In the genomic region with DNA sequence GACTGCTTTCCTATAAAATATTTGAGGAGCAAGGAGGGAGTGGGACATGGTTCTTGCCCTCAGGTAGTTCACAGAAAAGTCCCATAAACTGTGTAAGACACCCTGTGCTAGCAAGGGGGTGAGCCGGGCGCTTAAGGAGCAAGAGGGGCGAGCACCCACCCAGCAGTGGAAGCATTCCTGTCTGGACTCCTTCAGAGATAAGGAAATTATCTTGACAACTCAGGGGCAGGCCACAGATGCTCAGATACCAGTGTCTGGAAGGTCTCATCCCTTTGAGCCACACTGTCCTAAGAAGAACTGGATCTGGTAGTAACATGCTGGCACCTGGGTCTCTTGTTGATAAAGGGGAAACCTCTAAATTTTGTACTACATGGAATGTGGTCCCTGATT, we compare ENCODE assay signal across 14 cellular contexts. TPM values are rescaled to one million over a fixed set of nuclear protein-coding genes. Genes with fewer than 3 reads are reported as not detected.
DNase-seq lines count a peak whose midpoint lies in the region; ATAC-seq, FAIRE-seq and TF ChIP-seq lines count a peak whose summit lies in the region.
"Had no signal": no experiment of that assay in that cellular context is flagged by ENCODE, and none has a peak within 500 bp of the region (broad histone marks: within the 10 kb centered on the region; RNA-seq: fewer than 3 reads in every experiment).

No MANE protein-coding gene starts in this region.

- H3K36me3 Mint-ChIP-seq in activated T-cell treated with anti-CD3 and anti-CD28 coated beads, Interleukin-2, amount 50 U/mL, for 72 hours (ENCODE audit: insufficient read depth in 2 of 2): peaks cover 8 to 28% of the 10 kb centered on the region in 2 donors
- peaks cover 33% of the 10 kb centered on the region for H3K36me3 Mint-ChIP-seq in activated T-cell treated with anti-CD3 and anti-CD28 coated beads, Interleukin-2, amount 50 U/mL, for 4 hours (ENCODE audit: insufficient read depth)
- peaks cover 45% of the 10 kb centered on the region for H3K36me3 Mint-ChIP-seq in type B pancreatic cell

- peak overlapping the region; percentile 37 to 85 for H3K4me3 Mint-ChIP-seq in activated T-cell treated with anti-CD3 and anti-CD28 coated beads, Interleukin-2, amount 50 U/mL, for 72 hours
- H3K4me3 Mint-ChIP-seq in activated T-cell treated with anti-CD3 and anti-CD28 coated beads, Interleukin-2, amount 50 U/mL, for 4 hours: no peak overlapping the region
- H3K4me3 Mint-ChIP-seq in type B pancreatic cell: peak overlapping the region; percentile 36

- peak overlapping the region; percentile 98 for H3K27ac Mint-ChIP-seq in activated T-cell treated with anti-CD3 and anti-CD28 coated beads, Interleukin-2, amount 50 U/mL, for 72 hours
- H3K27ac Mint-ChIP-seq in type B pancreatic cell: peak overlapping the region; percentile 95

- peaks cover 6% of the 10 kb centered on the region for H3K79me1 ChIP-seq in mesendoderm (ENCODE audit: low read length)

- BruUV-seq in K562 (replicated peaks; lab: Mats Ljungman, UMichigan): no TSS peak

- H2BK120ac ChIP-seq in mesendoderm (ENCODE audit: low read depth, low read length): no peak overlapping the region

- H3K4me1 Mint-ChIP-seq in activated T-cell treated with anti-CD3 and anti-CD28 coated beads, Interleukin-2, amount 50 U/mL, for 72 hours (ENCODE audit: low read depth): peaks cover 58% of the 10 kb centered on the region
- H3K4me1 Mint-ChIP-seq in activated T-cell treated with anti-CD3 and anti-CD28 coated beads, Interleukin-2, amount 50 U/mL, for 4 hours (ENCODE audit: low read depth): peaks cover 47% of the 10 kb centered on the region
- H3K4me1 Mint-ChIP-seq in type B pancreatic cell (ENCODE audit: unreplicated experiment): peaks cover 27% of the 10 kb centered on the region

- CTCF ChIA-PET in K562 (lab: Yijun Ruan, JAX; ENCODE audit: low intra/inter-chr PET ratio): no interaction called here

- in situ Hi-C loops in K562 (cut with MboI): no loop called here

- H2BK5ac ChIP-seq in mesendoderm (ENCODE audit: low read length): no peak overlapping the region

- H3K4me1 ChIP-seq in K562 (replicated peaks in 1 of 2; ENCODE audit: control insufficient read depth in 2 of 2, insufficient read depth in 2 of 2, low read length in 2 of 2) (peaks cover 33 to 42% of the 10 kb centered on the region in 2 experiments), mesendoderm (ENCODE audit: control insufficient read depth, low read depth, low read length) (no peaks in the 10 kb centered on the region), BE2C (no peaks in the 10 kb centered on the region)

- H3K9me3 ChIP-seq in K562 (replicated peaks; ENCODE audit: control insufficient read depth, insufficient read depth, low read depth, low read length) (no peaks in the 10 kb centered on the region), BE2C (no peaks in the 10 kb centered on the region)

- TF ChIP-seq EP300 in K562 (IDR thresholded peaks at IDR 0.05; ENCODE audit: low read length): no peak

- H3K9ac ChIP-seq in K562 (ENCODE audit: insufficient read depth in 1 of 2, low read depth in 2 of 2, low read length in 2 of 2) (peak overlapping the region in 1 of 2 experiments; percentile 39; a peak in 2 of 4 replicates), mesendoderm (ENCODE audit: low read length) (no peak overlapping the region)

- H3K23ac ChIP-seq in mesendoderm (ENCODE audit: low read length): no peak overlapping the region

- H3K27me3 ChIP-seq in K562 (ENCODE audit: control insufficient read depth in 2 of 2, insufficient read depth in 2 of 2, low read length in 2 of 2) (no peaks in the 10 kb centered on the region), mesendoderm (ENCODE audit: insufficient read depth, low read length, poor library complexity) (no peaks in the 10 kb centered on the region), BE2C (no peaks in the 10 kb centered on the region)

- intact Hi-C loops in K562 (cut with micrococcal nuclease): loop anchor here (5.0 kb wide), 1 partner anchor 36 kb away; no protein-coding TSS in a partner anchor

- TF ChIP-seq CTCF in K562 (IDR thresholded peaks at IDR 0.05 in 2 of 3, conservative IDR thresholded peaks at IDR 0.05 in 1 of 3; ENCODE audit: insufficient read depth in 2 of 3, low read depth in 1 of 3, low read length in 3 of 3): no peak
- TF ChIP-seq CTCF in type B pancreatic cell (conservative IDR thresholded peaks at IDR 0.05): no peak
- no peak for TF ChIP-seq CTCF in BE2C (IDR thresholded peaks at IDR 0.05; ENCODE audit: low read depth, low read length)

- no peaks in the 10 kb centered on the region for H3K27me3 Mint-ChIP-seq in activated T-cell treated with anti-CD3 and anti-CD28 coated beads, Interleukin-2, amount 50 U/mL, for 72 hours (ENCODE audit: low read depth)
- no peaks in the 10 kb centered on the region for H3K27me3 Mint-ChIP-seq in activated T-cell treated with anti-CD3 and anti-CD28 coated beads, Interleukin-2, amount 50 U/mL, for 4 hours (ENCODE audit: low read depth)
- H3K27me3 Mint-ChIP-seq in type B pancreatic cell: no peaks in the 10 kb centered on the region

- no peaks in the 10 kb centered on the region for H3K9me3 Mint-ChIP-seq in activated T-cell treated with anti-CD3 and anti-CD28 coated beads, Interleukin-2, amount 50 U/mL, for 72 hours
- no peaks in the 10 kb centered on the region for H3K9me3 Mint-ChIP-seq in activated T-cell treated with anti-CD3 and anti-CD28 coated beads, Interleukin-2, amount 50 U/mL, for 4 hours
- H3K9me3 Mint-ChIP-seq in type B pancreatic cell: no peaks in the 10 kb centered on the region

- H3K4ac ChIP-seq in mesendoderm (ENCODE audit: low read depth, low read length): no peak overlapping the region

- peak; percentile 19 for FAIRE-seq in K562 (lab: Jason Lieb, UNC)
- FAIRE-seq: GM18507 had no signal

- H3K9me1 ChIP-seq in K562 (ENCODE audit: control insufficient read depth, insufficient read depth, low read length): peaks cover 11% of the 10 kb centered on the region

- H3K4me3 ChIP-seq in K562: no peak overlapping the region; the same call in 1 of the 2 replicates
- no peak overlapping the region for H3K4me3 ChIP-seq in mesendoderm (ENCODE audit: low read length)
- no peak overlapping the region for H3K4me3 ChIP-seq in BE2C (ENCODE audit: low read depth, low read length)

- H3K56ac ChIP-seq in mesendoderm (ENCODE audit: low read length): no peak overlapping the region

- no peak overlapping the region for H4K5ac ChIP-seq in mesendoderm (ENCODE audit: low read length)

- no peak overlapping the region for H2AK5ac ChIP-seq in mesendoderm (ENCODE audit: low read length)

- no peak overlapping the region for H3K18ac ChIP-seq in mesendoderm (ENCODE audit: low read length)

- no peak overlapping the region for H2AFZ ChIP-seq in K562 (ENCODE audit: low read depth, low read length)

- H4K20me1 ChIP-seq in K562 (replicated peaks; ENCODE audit: control insufficient read depth, insufficient read depth, low read length): peaks cover 34% of the 10 kb centered on the region

- H3K79me2 ChIP-seq in K562 (ENCODE audit: control insufficient read depth, insufficient read depth, low read length) (peaks cover 82% of the 10 kb centered on the region), mesendoderm (ENCODE audit: control insufficient read depth, insufficient read depth, low read length) (peaks cover 80% of the 10 kb centered on the region)

- H3K4me2 ChIP-seq in K562 (ENCODE audit: insufficient read depth, low read length): peak overlapping the region; percentile 60
- no peak overlapping the region for H3K4me2 ChIP-seq in mesendoderm (ENCODE audit: low read length)

- ATAC-seq in activated T-cell treated with anti-CD3 and anti-CD28 coated beads, Interleukin-2, amount 50 U/mL, for 72 hours (replicated peaks in 1 of 2): no peak
- no peak for ATAC-seq in activated T-cell treated with anti-CD3 and anti-CD28 coated beads, Interleukin-2, amount 50 U/mL, for 4 hours
- no peak; the same call in 1 of the 3 replicates for ATAC-seq in K562
- no peak for ATAC-seq in GM21723 (IDR thresholded peaks at IDR 0.05; ENCODE audit: unreplicated experiment)
- no peak for ATAC-seq in HG03469 (IDR thresholded peaks at IDR 0.05; ENCODE audit: unreplicated experiment)

- H3K27ac ChIP-seq in K562 (ENCODE audit: extremely low read depth, low read depth, low read length) (peak overlapping the region; percentile 73), mesendoderm (ENCODE audit: low read depth, low read length) (no peak overlapping the region)

- WGBS in K562 (ENCODE audit: insufficient coverage, low coverage, missing lambda C conversion rate): 0% methylated on average over 3 of the region's 3 CpGs
- WGBS in mesendoderm (ENCODE audit: extremely low coverage, insufficient coverage, low lambda C conversion rate): no CpG with 5 or more reads among the region's 3 CpGs

- H4K8ac ChIP-seq in mesendoderm (ENCODE audit: low read depth, low read length): no peak overlapping the region

- POLR2A ChIA-PET in K562 (lab: Yijun Ruan, JAX): interaction anchor here (0.6 to 5.0 kb wide), 7 partner anchors 8 to 626 kb away, joined by 3 to 30 read pairs (median 3); no protein-coding TSS in a partner anchor

- H2BK15ac ChIP-seq in mesendoderm (replicated peaks; ENCODE audit: low read depth): no peak overlapping the region

- no peak for TF ChIP-seq RAD21 in K562 (CRISPR knock-in tag; conservative IDR thresholded peaks at IDR 0.05 in 1 of 2, IDR thresholded peaks at IDR 0.05 in 1 of 2)

- no peak for TF ChIP-seq POLR2A in K562 (conservative IDR thresholded peaks at IDR 0.05)

- no peak for DNase-seq in activated T-cell treated with anti-CD3 and anti-CD28 coated beads, Interleukin-2, amount 50 U/mL, for 72 hours
- DNase-seq in activated T-cell treated with anti-CD3 and anti-CD28 coated beads, Interleukin-2, amount 50 U/mL, for 4 hours: no peak
- peak in 1 of 4 experiments; percentile 55 for DNase-seq in K562 (ENCODE audit: extremely low read depth in 1 of 4, low spot score in 3 of 4)
- DNase-seq in mesendoderm: peak; percentile 71
- no peak for DNase-seq in type B pancreatic cell (ENCODE audit: extremely low spot score, unreplicated experiment)
- no peak for DNase-seq in BE2C
- DNase-seq: activated gamma-delta T cell; AML-193; MM.1S; SHP77 treated with DMSO at 0.1 percent for 48 hours; stimulated activated CD4-positive, alpha-beta T cell treated with anti-CD3 and anti-CD28 coated beads, Interleukin-12 subunit alpha, Interleukin-12 subunit beta, amount 100 ng/mL, for 4 hours had no signal

- H3K36me3 ChIP-seq in K562 (ENCODE audit: control insufficient read depth, insufficient read depth, low read length) (peaks cover 65% of the 10 kb centered on the region), mesendoderm (ENCODE audit: control insufficient read depth, insufficient read depth, low read length) (peaks cover 5% of the 10 kb centered on the region), BE2C (peaks cover 70% of the 10 kb centered on the region)

RNA-seq across cellular contexts. Expression of a gene that starts 19.3 kb away (rescaled TPM):
- 100 to 1,000 TPM; 171 to 176 TPM for total RNA-seq in activated T-cell treated with anti-CD3 and anti-CD28 coated beads, Interleukin-2, amount 50 U/mL, for 72 hours
- 100 to 1,000 TPM; 160 to 195 (median 171) TPM for total RNA-seq in activated T-cell treated with anti-CD3 and anti-CD28 coated beads, Interleukin-2, amount 50 U/mL, for 4 hours
- total RNA-seq in K562 (2011; cell fraction: chromatin; rRNA removed; ENCODE audit: low replicate concordance): 133 and 135 TPM in 2 replicates
- total RNA-seq in K562 (2011; cell fraction: nucleolus; rRNA removed): 83.3 and 83.4 TPM in 2 replicates
- total RNA-seq in K562 (2011; cell fraction: nucleoplasm; rRNA removed): 95.7 and 122 TPM in 2 replicates
- total RNA-seq in K562 (2014; rRNA removed) (105 and 146 TPM in 2 replicates), K562 (2014; rRNA removed; fragmentation: Illumina TruSeq; extraction: Trizol) (126 and 149 TPM in 2 replicates), K562 (2015; rRNA removed; fragmentation: Illumina TruSeq; extraction: Trizol) (90.9 and 91.5 TPM in 2 replicates), K562 (2021) (220 and 225 TPM in 2 replicates), type B pancreatic cell (ENCODE audit: low replicate concordance) (204 and 253 TPM in 2 replicates)
- polyA plus RNA-seq in K562 (2011; rRNA removed) (177 and 205 TPM in 2 replicates), K562 (2014; fragmentation: Illumina TruSeq; extraction: Trizol) (220 and 241 TPM in 2 replicates), K562 (2014; fragmentation: Nextera tagmentation; extraction: Ambion mirVana) (10 to 100 TPM; 78.5 to 90.7 TPM), K562 (2014; rRNA removed) (148 and 163 TPM in 2 replicates)
- 96.2 and 169 TPM in 2 replicates for polyA plus RNA-seq in K562 (2011; cell fraction: cytosol; rRNA removed)
- polyA plus RNA-seq in K562 (2011; cell fraction: nucleus; rRNA removed): 62.4 and 100 TPM in 2 replicates
- 201 and 203 TPM in 2 replicates for polyA plus RNA-seq in K562 (2012)
- 310 and 404 TPM in 2 replicates for polyA minus RNA-seq in K562 (2011; rRNA and poly(A)+ RNA removed)
- polyA minus RNA-seq in K562 (2011; cell fraction: cytosol; rRNA and poly(A)+ RNA removed): 91.2 and 105 TPM in 2 replicates
- 20.2 and 37.2 TPM in 2 replicates for polyA minus RNA-seq in K562 (2011; cell fraction: nucleus; rRNA and poly(A)+ RNA removed)
- polyA plus RNA-seq in mesendoderm (2013, experiment 1 of 2): 371 TPM
- 360 TPM for polyA plus RNA-seq in mesendoderm (2013, experiment 2 of 2)
- polyA plus RNA-seq in BE2C (2012; ENCODE audit: insufficient read depth, insufficient read length, low read depth): 356 TPM

RNA-seq across cellular contexts. Expression of a gene that starts 44.9 kb away (rescaled TPM):
- total RNA-seq in activated T-cell treated with anti-CD3 and anti-CD28 coated beads, Interleukin-2, amount 50 U/mL, for 72 hours: 10 to 100 TPM; 15.0 to 19.6 TPM
- total RNA-seq in activated T-cell treated with anti-CD3 and anti-CD28 coated beads, Interleukin-2, amount 50 U/mL, for 4 hours: 10 to 100 TPM in 1 of 3 donors, 1 to 10 TPM in 2; 9.0 to 10.7 (median 9.5) TPM
- 5.2 and 6.2 TPM in 2 replicates for total RNA-seq in K562 (2011; cell fraction: chromatin; rRNA removed; ENCODE audit: low replicate concordance)
- 4.0 and 4.3 TPM in 2 replicates for total RNA-seq in K562 (2011; cell fraction: nucleolus; rRNA removed)
- 5.0 and 5.1 TPM in 2 replicates for total RNA-seq in K562 (2011; cell fraction: nucleoplasm; rRNA removed)
- 5.8 and 15.2 TPM in 2 replicates for total RNA-seq in K562 (2014; rRNA removed)
- total RNA-seq in K562 (2014; rRNA removed; fragmentation: Illumina TruSeq; extraction: Trizol): 5.5 and 6.0 TPM in 2 replicates
- total RNA-seq in K562 (2015; rRNA removed; fragmentation: Illumina TruSeq; extraction: Trizol): 6.1 and 7.1 TPM in 2 replicates
- total RNA-seq in K562 (2021): 7.8 and 11.4 TPM in 2 replicates
- polyA plus RNA-seq in K562 (2011; rRNA removed): 10.4 and 12.1 TPM in 2 replicates
- polyA plus RNA-seq in K562 (2011; cell fraction: cytosol; rRNA removed): 7.3 and 8.0 TPM in 2 replicates
- polyA plus RNA-seq in K562 (2011; cell fraction: nucleus; rRNA removed): 3.4 and 5.9 TPM in 2 replicates
- 7.0 and 10.8 TPM in 2 replicates for polyA plus RNA-seq in K562 (2012)
- 6.7 and 7.2 TPM in 2 replicates for polyA plus RNA-seq in K562 (2014; fragmentation: Illumina TruSeq; extraction: Trizol)
- 1 to 10 TPM in 1 of 2 experiments, under 1 TPM in 1; 0.92 to 1.1 TPM for polyA plus RNA-seq in K562 (2014; fragmentation: Nextera tagmentation; extraction: Ambion mirVana)
- polyA plus RNA-seq in K562 (2014; rRNA removed): 4.6 and 4.8 TPM in 2 replicates
- polyA minus RNA-seq in K562 (2011; rRNA and poly(A)+ RNA removed): 9.0 and 9.9 TPM in 2 replicates
- 8.9 and 10.0 TPM in 2 replicates for polyA minus RNA-seq in K562 (2011; cell fraction: cytosol; rRNA and poly(A)+ RNA removed)
- polyA minus RNA-seq in K562 (2011; cell fraction: nucleus; rRNA and poly(A)+ RNA removed): 2.2 and 3.1 TPM in 2 replicates
- polyA plus RNA-seq in mesendoderm (2013, experiment 1 of 2): 11.8 TPM
- polyA plus RNA-seq in mesendoderm (2013, experiment 2 of 2): 13.4 TPM
- 22.0 and 23.2 TPM in 2 replicates for total RNA-seq in type B pancreatic cell (ENCODE audit: low replicate concordance)
- polyA plus RNA-seq in BE2C (2012; ENCODE audit: insufficient read depth, insufficient read length, low read depth): 56.9 TPM

RNA-seq across cellular contexts. Expression of a gene that starts 54.1 kb away (rescaled TPM):
- 10 to 100 TPM; 12.9 to 17.9 TPM for total RNA-seq in activated T-cell treated with anti-CD3 and anti-CD28 coated beads, Interleukin-2, amount 50 U/mL, for 72 hours
- 10 to 100 TPM; 12.0 to 15.0 (median 12.8) TPM for total RNA-seq in activated T-cell treated with anti-CD3 and anti-CD28 coated beads, Interleukin-2, amount 50 U/mL, for 4 hours
- total RNA-seq in K562 (2011; cell fraction: chromatin; rRNA removed; ENCODE audit: low replicate concordance): 63.0 and 140 TPM in 2 replicates
- 64.6 and 66.9 TPM in 2 replicates for total RNA-seq in K562 (2011; cell fraction: nucleolus; rRNA removed)
- 67.4 and 68.4 TPM in 2 replicates for total RNA-seq in K562 (2011; cell fraction: nucleoplasm; rRNA removed)
- total RNA-seq in K562 (2014; rRNA removed) (9.4 and 11.3 TPM in 2 replicates), K562 (2014; rRNA removed; fragmentation: Illumina TruSeq; extraction: Trizol) (4.1 and 5.8 TPM in 2 replicates), K562 (2015; rRNA removed; fragmentation: Illumina TruSeq; extraction: Trizol) (9.4 and 9.7 TPM in 2 replicates), K562 (2021) (16.3 and 16.4 TPM in 2 replicates), type B pancreatic cell (ENCODE audit: low replicate concordance) (21.2 and 27.0 TPM in 2 replicates)
- polyA plus RNA-seq in K562 (2011; rRNA removed) (12.0 and 15.8 TPM in 2 replicates), K562 (2014; fragmentation: Illumina TruSeq; extraction: Trizol) (7.8 and 8.9 TPM in 2 replicates), K562 (2014; fragmentation: Nextera tagmentation; extraction: Ambion mirVana) (1 to 10 TPM in 1 of 2 experiments, under 1 TPM in 1; 0.92 to 1.0 TPM), K562 (2014; rRNA removed) (9.3 and 9.5 TPM in 2 replicates)
- 15.1 and 17.4 TPM in 2 replicates for polyA plus RNA-seq in K562 (2011; cell fraction: cytosol; rRNA removed)
- polyA plus RNA-seq in K562 (2011; cell fraction: nucleus; rRNA removed): 31.9 and 32.2 TPM in 2 replicates
- polyA plus RNA-seq in K562 (2012): 7.4 and 10.0 TPM in 2 replicates
- polyA minus RNA-seq in K562 (2011; rRNA and poly(A)+ RNA removed): 30.5 and 33.7 TPM in 2 replicates
- polyA minus RNA-seq in K562 (2011; cell fraction: cytosol; rRNA and poly(A)+ RNA removed): 20.4 and 27.9 TPM in 2 replicates
- 20.7 and 23.4 TPM in 2 replicates for polyA minus RNA-seq in K562 (2011; cell fraction: nucleus; rRNA and poly(A)+ RNA removed)
- 9.9 TPM for polyA plus RNA-seq in mesendoderm (2013, experiment 1 of 2)
- polyA plus RNA-seq in mesendoderm (2013, experiment 2 of 2): 9.7 TPM
- polyA plus RNA-seq in BE2C (2012; ENCODE audit: insufficient read depth, insufficient read length, low read depth): 24.4 TPM
